Comparison of ENCODE assay signal across 8 cellular contexts in genomic region chr16:69762843-69763556, GRCh38. TPM values are rescaled to one million over a fixed set of nuclear protein-coding genes. Genes with fewer than 3 reads are reported as not detected.
DNase-seq lines count a peak whose midpoint lies in the region; TF ChIP-seq lines count a peak whose summit lies in the region.

No MANE protein-coding gene starts in this region.

- no TSS peak for BruUV-seq in Caco-2 (replicated peaks; lab: Mats Ljungman, UMichigan)

- DNase-seq in Caco-2 (peak in 1 of 2 experiments; percentile 34), RPMI7951 (ENCODE audit: low read depth) (peak; percentile 18), mesothelial cell of epicardium (ENCODE audit: low spot score in 2 of 2, unreplicated experiment in 2 of 2) (no peak), glomerular visceral epithelial cell (ENCODE audit: extremely low spot score) (no peak), NK-92 (lab: John Stamatoyannopoulos, UW; ENCODE audit: unreplicated experiment) (no peak), C1 segment of cervical spinal cord (lab: John Stamatoyannopoulos, UW) (no peak)
- peak; percentile 4 for DNase-seq in effector CD4-positive, alpha-beta T cell

- no peaks in the 10 kb centered on the region for H3K27me3 ChIP-seq in Caco-2 (replicated peaks; ENCODE audit: control insufficient read depth, insufficient read depth, low read length)

- H3K4me1 Mint-ChIP-seq in Caco-2 (ENCODE audit: low read depth, unreplicated experiment) (peaks cover 7% of the 10 kb centered on the region), mesothelial cell of epicardium (peaks cover 10% of the 10 kb centered on the region)

- peak overlapping the region; percentile 69 for H3K27ac ChIP-seq in HEK293 (ENCODE audit: extremely low read depth, low read depth, low read length)

- H3K4me1 ChIP-seq in Caco-2 (peaks cover 10% of the 10 kb centered on the region; the same call in 1 of the 2 replicates), HEK293 (ENCODE audit: control insufficient read depth, insufficient read depth, low read length) (peaks cover 3% of the 10 kb centered on the region; the same call in 1 of the 2 replicates)

- H3K9me3 Mint-ChIP-seq in Caco-2 (ENCODE audit: unreplicated experiment) = peaks cover 15% of the 10 kb centered on the region
- peaks cover 8% of the 10 kb centered on the region for H3K9me3 Mint-ChIP-seq in mesothelial cell of epicardium

- H3K27me3 Mint-ChIP-seq in Caco-2 (ENCODE audit: insufficient read depth, unreplicated experiment) (no peaks in the 10 kb centered on the region), mesothelial cell of epicardium (ENCODE audit: low read depth) (peaks cover 3% of the 10 kb centered on the region)

- peak overlapping the region; percentile 77 for H3K4me3 Mint-ChIP-seq in Caco-2 (ENCODE audit: unreplicated experiment)
- peak overlapping the region; percentile 90 for H3K4me3 Mint-ChIP-seq in mesothelial cell of epicardium

- H3K4me3 ChIP-seq in Caco-2 (ENCODE audit: low read depth, low read length) (peak overlapping the region; percentile 77), HEK293 (ENCODE audit: low read depth, low read length) (peak overlapping the region; percentile 80)

- H3K9me3 ChIP-seq in Caco-2 (no peaks in the 10 kb centered on the region), HEK293 (ENCODE audit: control insufficient read depth, insufficient read depth, low read depth, low read length) (no peaks in the 10 kb centered on the region)

- peak overlapping the region; percentile 93 for H3K27ac Mint-ChIP-seq in Caco-2 (ENCODE audit: unreplicated experiment)
- peak overlapping the region; percentile 95 for H3K27ac Mint-ChIP-seq in mesothelial cell of epicardium

- no peak for TF ChIP-seq CTCF in Caco-2 (IDR thresholded peaks at IDR 0.05; ENCODE audit: insufficient read depth in 1 of 2, low read depth in 1 of 2, low read length in 1 of 2, severe bottlenecking in 1 of 2, unreplicated experiment in 1 of 2)
- no peak for TF ChIP-seq CTCF in HEK293 (tag by site-specific recombination; IDR thresholded peaks at IDR 0.05)
- no peak for TF ChIP-seq CTCF in mesothelial cell of epicardium (IDR thresholded peaks at IDR 0.05; ENCODE audit: unreplicated experiment)

- intact Hi-C loops in Caco-2 (cut with micrococcal nuclease; ENCODE audit: unreplicated experiment) = no loop called here

- H3K36me3 ChIP-seq in Caco-2 (ENCODE audit: control insufficient read depth, insufficient read depth, low read length) (no peaks in the 10 kb centered on the region), HEK293 (ENCODE audit: control insufficient read depth in 2 of 2, insufficient read depth in 1 of 2, low read length in 2 of 2) (no peaks in the 10 kb centered on the region)

- CTCF ChIA-PET in Caco-2 (lab: Charles Lee) (interaction anchor here (0.9 to 2.7 kb wide), 3 partner anchors 9 to 451 kb away, joined by 3 to 7 read pairs (median 6); partner anchors contain the start of gene NOB1), HEK293 (lab: Yijun Ruan, JAX) (interaction anchor here (1.0 to 1.4 kb wide), 3 partner anchors 8 to 96 kb away, joined by 3 to 11 read pairs (median 4); partner anchors contain the start of gene NOB1)

- H3K36me3 Mint-ChIP-seq in Caco-2 (ENCODE audit: insufficient read depth, unreplicated experiment) (peaks cover 26% of the 10 kb centered on the region), mesothelial cell of epicardium (peaks cover 8% of the 10 kb centered on the region)

- POLR2A ChIA-PET in Caco-2 (lab: Charles Lee) = interaction anchor here (0.5 to 1.4 kb wide), 4 partner anchors 9 to 826 kb away, joined by 3 to 10 read pairs (median 4); partner anchors contain the start of genes NOB1 and NQO1
- POLR2A ChIA-PET in HEK293 (lab: Yijun Ruan, JAX) = interaction anchor here (0.6 to 2.1 kb wide), 4 partner anchors 8 to 244 kb away, joined by 3 to 15 read pairs (median 4); partner anchors contain the start of genes NFAT5 and NOB1

TF ChIP-seq in HEK293, 187 proteins besides CTCF, POLR2A, EP300 and RAD21 (continues in another document):
- TF ChIP-seq ZNF2 (tag by site-specific recombination; IDR thresholded peaks at IDR 0.05) (no peak), PRDM1 (tag by site-specific recombination; IDR thresholded peaks at IDR 0.05) (peak; percentile 63; the same call in 1 of the 2 replicates), ZNF366 (tag by site-specific recombination; conservative IDR thresholded peaks at IDR 0.05) (no peak), KLF16 (tag by site-specific recombination; IDR thresholded peaks at IDR 0.05) (no peak), KLF9 (tag by site-specific recombination; IDR thresholded peaks at IDR 0.05; ENCODE audit: low read depth) (no peak), GLIS1 (tag by site-specific recombination; IDR thresholded peaks at IDR 0.05) (0 out of 2 replicates have a peak, but pooled peaks have one; percentile 1), ZNF561 (tag by site-specific recombination; IDR thresholded peaks at IDR 0.05; ENCODE audit: borderline replicate concordance) (0 out of 2 replicates have a peak, but pooled peaks have one; percentile 55), ZNF433 (tag by site-specific recombination; IDR thresholded peaks at IDR 0.05; ENCODE audit: low read depth) (no peak), ZNF362 (tag by site-specific recombination; IDR thresholded peaks at IDR 0.05) (no peak), YY1 (tag by site-specific recombination; IDR thresholded peaks at IDR 0.05) (no peak), ZBTB21 (tag by site-specific recombination; IDR thresholded peaks at IDR 0.05) (0 out of 2 replicates have a peak, but pooled peaks have one; percentile 20), ZNF354C (tag by site-specific recombination; IDR thresholded peaks at IDR 0.05; ENCODE audit: borderline replicate concordance, low read depth) (no peak), ZFHX2 (tag by site-specific recombination; conservative IDR thresholded peaks at IDR 0.05) (peak; percentile 65), ZNF175 (tag by site-specific recombination; IDR thresholded peaks at IDR 0.05) (no peak), ZNF19 (tag by site-specific recombination; IDR thresholded peaks at IDR 0.05; ENCODE audit: low read depth) (no peak), ZNF114 (tag by site-specific recombination; IDR thresholded peaks at IDR 0.05) (no peak), SETDB1 (IDR thresholded peaks at IDR 0.05; ENCODE audit: insufficient read length, low read length) (no peak), ZNF548 (tag by site-specific recombination; IDR thresholded peaks at IDR 0.05) (no peak), ZNF239 (tag by site-specific recombination; IDR thresholded peaks at IDR 0.05) (no peak), EGR2 (tag by site-specific recombination; IDR thresholded peaks at IDR 0.05; ENCODE audit: low read depth) (peak; percentile 61; the same call in 1 of the 2 replicates), MZF1 (tag by site-specific recombination; IDR thresholded peaks at IDR 0.05; ENCODE audit: borderline replicate concordance) (no peak; the same call in 1 of the 2 replicates), ZNF292 (tag by site-specific recombination; IDR thresholded peaks at IDR 0.05; ENCODE audit: borderline replicate concordance, low read depth) (no peak), ZNF670 (tag by site-specific recombination; IDR thresholded peaks at IDR 0.05; ENCODE audit: low read depth) (no peak)
- TF ChIP-seq, protein P1, sequence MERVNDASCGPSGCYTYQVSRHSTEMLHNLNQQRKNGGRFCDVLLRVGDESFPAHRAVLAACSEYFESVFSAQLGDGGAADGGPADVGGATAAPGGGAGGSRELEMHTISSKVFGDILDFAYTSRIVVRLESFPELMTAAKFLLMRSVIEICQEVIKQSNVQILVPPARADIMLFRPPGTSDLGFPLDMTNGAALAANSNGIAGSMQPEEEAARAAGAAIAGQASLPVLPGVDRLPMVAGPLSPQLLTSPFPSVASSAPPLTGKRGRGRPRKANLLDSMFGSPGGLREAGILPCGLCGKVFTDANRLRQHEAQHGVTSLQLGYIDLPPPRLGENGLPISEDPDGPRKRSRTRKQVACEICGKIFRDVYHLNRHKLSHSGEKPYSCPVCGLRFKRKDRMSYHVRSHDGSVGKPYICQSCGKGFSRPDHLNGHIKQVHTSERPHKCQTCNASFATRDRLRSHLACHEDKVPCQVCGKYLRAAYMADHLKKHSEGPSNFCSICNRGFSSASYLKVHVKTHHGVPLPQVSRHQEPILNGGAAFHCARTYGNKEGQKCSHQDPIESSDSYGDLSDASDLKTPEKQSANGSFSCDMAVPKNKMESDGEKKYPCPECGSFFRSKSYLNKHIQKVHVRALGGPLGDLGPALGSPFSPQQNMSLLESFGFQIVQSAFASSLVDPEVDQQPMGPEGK (tag by site-specific recombination; IDR thresholded peaks at IDR 0.05) = no peak

RNA-seq across cellular contexts. Expression of gene WWP2, which starts 0.9 kb away (rescaled TPM):
- total RNA-seq in Caco-2 (2022) (39.7 and 43.9 TPM in 2 replicates), mesothelial cell of epicardium (32.4 to 39.6 TPM (median 33.8 TPM) in 3 replicates)
- total RNA-seq in RPMI7951 (2014; rRNA removed; shearing (Covaris generic)) = 15.3 and 21.5 TPM in 2 replicates

RNA-seq across cellular contexts. Expression of gene NOB1, which starts 8.3 kb away (rescaled TPM):
- total RNA-seq in Caco-2 (2022) (115 and 120 TPM in 2 replicates), mesothelial cell of epicardium (52.9 to 59.4 TPM (median 56.1 TPM) in 3 replicates)
- total RNA-seq in RPMI7951 (2014; rRNA removed; shearing (Covaris generic)) = 20.6 and 26.8 TPM in 2 replicates

RNA-seq across cellular contexts. Expression of gene NQO1, which starts 36.6 kb away (rescaled TPM):
- total RNA-seq in Caco-2 (2022) (96.2 and 119 TPM in 2 replicates), mesothelial cell of epicardium (30.9 to 33.3 TPM (median 31.8 TPM) in 3 replicates)
- 2,459 and 2,684 TPM in 2 replicates for total RNA-seq in RPMI7951 (2014; rRNA removed; shearing (Covaris generic))

Comparison
In these comparisons a context has a peak if more than half of its experiments do, and no peak if none do; other contexts are left out.
1. DNase-seq: peak in RPMI7951 (single experiment) and effector CD4-positive, alpha-beta T cell (single experiment); none in mesothelial cell of epicardium (0 of 2), glomerular visceral epithelial cell (single experiment), NK-92 (single experiment) and C1 segment of cervical spinal cord (0 of 14).
2. RNA of gene NQO1, which starts 36.6 kb away (total RNA-seq): 2,459 to 2,684 TPM in RPMI7951; 96.2 to 119 TPM in Caco-2 and 30.9 to 33.3 TPM in mesothelial cell of epicardium; every median in the first group is over 10 times any median in the second.